In genomic region chr7:50791363-50791762, GRCh38 we compare ENCODE assay signal across 9 cellular contexts. TPM values are rescaled to one million over a fixed set of nuclear protein-coding genes. Genes with fewer than 3 reads are reported as not detected.
A peak's percentile ranks its signal among the peaks of the same experiment; 100 is the strongest.
DNase-seq lines count a peak whose midpoint lies in the region; ATAC-seq and TF ChIP-seq lines count a peak whose summit lies in the region.
"Had no signal": no experiment of that assay in that cellular context is flagged by ENCODE, and none has a peak within 500 bp of the region (broad histone marks: within the 10 kb centered on the region; RNA-seq: fewer than 3 reads in every experiment).

No MANE protein-coding gene starts in this region.

- peaks cover 4 to 31% of the 10 kb centered on the region in 2 donors for H3K4me1 ChIP-seq in left lung
- peaks cover 0 to 27% (median 18%) of the 10 kb centered on the region in 4 donors for H3K4me1 ChIP-seq in tibial artery

- peaks cover 18% of the 10 kb centered on the region for H3K4me1 Mint-ChIP-seq in activated naive CD4-positive, alpha-beta T cell treated with anti-CD3 and anti-CD28 coated beads for 36 hours (ENCODE audit: low read depth)
- peaks cover 8% of the 10 kb centered on the region for H3K4me1 Mint-ChIP-seq in activated naive CD8-positive, alpha-beta T cell treated with anti-CD3 and anti-CD28 coated beads, Interleukin-2, amount 50 U/mL, for 24 hours

- H3K27ac ChIP-seq in left lung (peak overlapping the region; percentile 72 to 80), tibial artery (peak overlapping the region; percentile 49 to 80)

- H3K27ac Mint-ChIP-seq in activated naive CD4-positive, alpha-beta T cell treated with anti-CD3 and anti-CD28 coated beads for 36 hours: no peak overlapping the region
- H3K27ac Mint-ChIP-seq in activated naive CD8-positive, alpha-beta T cell treated with anti-CD3 and anti-CD28 coated beads, Interleukin-2, amount 50 U/mL, for 24 hours: no peak overlapping the region

- H3K27me3 Mint-ChIP-seq in activated naive CD4-positive, alpha-beta T cell treated with anti-CD3 and anti-CD28 coated beads for 36 hours (ENCODE audit: low read depth): peaks cover 25% of the 10 kb centered on the region
- H3K27me3 Mint-ChIP-seq in activated naive CD8-positive, alpha-beta T cell treated with anti-CD3 and anti-CD28 coated beads, Interleukin-2, amount 50 U/mL, for 24 hours: peaks cover 60% of the 10 kb centered on the region

- no peaks in the 10 kb centered on the region for H3K36me3 ChIP-seq in left lung
- H3K36me3 ChIP-seq in tibial artery: no peaks in the 10 kb centered on the region

- H3K9me3 Mint-ChIP-seq in activated naive CD4-positive, alpha-beta T cell treated with anti-CD3 and anti-CD28 coated beads for 36 hours: peaks cover 2% of the 10 kb centered on the region
- no peaks in the 10 kb centered on the region for H3K9me3 Mint-ChIP-seq in activated naive CD8-positive, alpha-beta T cell treated with anti-CD3 and anti-CD28 coated beads, Interleukin-2, amount 50 U/mL, for 24 hours

- H3K27me3 ChIP-seq in left lung (no peaks in the 10 kb centered on the region), tibial artery (no peaks in the 10 kb centered on the region)

- no peak for ATAC-seq in activated naive CD8-positive, alpha-beta T cell treated with anti-CD3 and anti-CD28 coated beads, Interleukin-2, amount 50 U/mL, for 24 hours
- ATAC-seq in left lung: peak; percentile 24
- no peak for ATAC-seq in GM18868 (IDR thresholded peaks at IDR 0.05; ENCODE audit: unreplicated experiment)

- intact Hi-C loops in activated naive CD4-positive, alpha-beta T cell treated with anti-CD3 and anti-CD28 coated beads for 36 hours (cut with micrococcal nuclease): loop anchor here (5.0 to 10.0 kb wide), 3 partner anchors 339 to 597 kb away; partner anchors contain the start of gene FIGNL1
- intact Hi-C loops in left lung (cut with DNase I): no loop called here
- intact Hi-C loops in tibial artery (cut with DNase I; ENCODE audit: low total_unique reads): loop anchor here (5.0 to 10.0 kb wide), 2 partner anchors 137 to 319 kb away; no protein-coding TSS in a partner anchor

- H3K4me3 ChIP-seq in left lung: peak overlapping the region; percentile 48 to 65
- peak overlapping the region; percentile 57 to 65 for H3K4me3 ChIP-seq in tibial artery

- TF ChIP-seq CTCF in left lung (IDR thresholded peaks at IDR 0.05) (no peak), tibial artery (IDR thresholded peaks at IDR 0.05) (no peak)

- H3K36me3 Mint-ChIP-seq in activated naive CD4-positive, alpha-beta T cell treated with anti-CD3 and anti-CD28 coated beads for 36 hours (ENCODE audit: low read depth): no peaks in the 10 kb centered on the region
- H3K36me3 Mint-ChIP-seq in activated naive CD8-positive, alpha-beta T cell treated with anti-CD3 and anti-CD28 coated beads, Interleukin-2, amount 50 U/mL, for 24 hours (ENCODE audit: low read depth): no peaks in the 10 kb centered on the region

- peak overlapping the region; percentile 85 for H3K4me3 Mint-ChIP-seq in activated naive CD4-positive, alpha-beta T cell treated with anti-CD3 and anti-CD28 coated beads for 36 hours
- peak overlapping the region; percentile 76 for H3K4me3 Mint-ChIP-seq in activated naive CD8-positive, alpha-beta T cell treated with anti-CD3 and anti-CD28 coated beads, Interleukin-2, amount 50 U/mL, for 24 hours

- no peaks in the 10 kb centered on the region for H3K9me3 ChIP-seq in left lung
- H3K9me3 ChIP-seq in tibial artery: peaks cover 0 to 6% (median 0%) of the 10 kb centered on the region in 3 donors

- CTCF ChIA-PET in activated naive CD4-positive, alpha-beta T cell treated with anti-CD3 and anti-CD28 coated beads for 36 hours (lab: Charles Lee): interaction anchor here (1.1 kb wide), 1 partner anchor 369 kb away, joined by 4 read pairs; no protein-coding TSS in a partner anchor

- DNase-seq in activated naive CD4-positive, alpha-beta T cell treated with anti-CD3 and anti-CD28 coated beads for 36 hours: no peak
- DNase-seq in activated naive CD4-positive, alpha-beta T cell treated with Interleukin-2 at 50 U/mL for 16 hours: no peak
- DNase-seq in activated naive CD8-positive, alpha-beta T cell treated with anti-CD3 and anti-CD28 coated beads, Interleukin-2, amount 50 U/mL, for 24 hours: no peak
- no peak for DNase-seq in left lung
- DNase-seq in tibial artery: no peak
- DNase-seq in COR-L47 (lab: John Stamatoyannopoulos, UW): no peak
- DNase-seq in HK-2 (ENCODE audit: unreplicated experiment): no peak
- DNase-seq: NCI-H526 had no signal

RNA-seq across cellular contexts. Expression of gene GRB10, which starts 8.7 kb away (rescaled TPM):
- total RNA-seq in activated naive CD4-positive, alpha-beta T cell treated with anti-CD3 and anti-CD28 coated beads for 36 hours: 10 to 100 TPM; 24.3 to 30.4 TPM
- 10 to 100 TPM; 41.1 to 58.3 TPM for total RNA-seq in left lung

Comparison
In these comparisons a context has a peak if more than half of its experiments do, and no peak if none do; other contexts are left out.
1. intact Hi-C loops: an anchor here in activated naive CD4-positive, alpha-beta T cell treated with anti-CD3 and anti-CD28 coated beads for 36 hours (5.0 to 10.0 kb wide) and tibial artery (5.0 to 10.0 kb wide); none called in left lung.